In the genomic region with DNA sequence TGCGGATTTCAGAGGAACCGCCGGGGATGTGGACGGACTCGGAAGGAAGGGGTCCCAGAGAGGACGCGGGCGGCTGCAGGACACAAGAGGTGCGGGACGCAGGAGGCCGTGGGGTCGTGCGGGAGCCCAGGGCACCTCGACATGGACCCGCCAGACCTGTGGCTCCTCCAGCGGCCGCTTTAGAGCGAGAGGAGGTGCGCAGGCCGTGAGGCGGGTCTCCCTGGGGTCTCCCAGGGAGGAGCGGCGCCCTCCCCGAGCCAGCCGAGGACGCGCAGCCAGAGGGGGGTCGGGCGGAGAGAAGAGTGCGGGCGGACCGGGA, we compare ENCODE assay signal across 1 cellular context.
TF ChIP-seq lines count a peak whose summit lies in the region.

No MANE protein-coding gene starts in this region.

TF ChIP-seq in endothelial cell of umbilical vein, 7 proteins besides CTCF, POLR2A, EP300 and RAD21 (continued from another document):
- no peak for TF ChIP-seq GATA2 (IDR thresholded peaks at IDR 0.05; ENCODE audit: insufficient read depth, insufficient read length, low read depth, low read length)
